ENCODE assay signal across 8 cellular contexts in genomic region chr12:69900720-69901131, GRCh38.
DNase-seq lines count a peak whose midpoint lies in the region; ATAC-seq, FAIRE-seq and TF ChIP-seq lines count a peak whose summit lies in the region.

No MANE protein-coding gene starts in this region.

- no peak overlapping the region for H3K27ac ChIP-seq in liver (ENCODE audit: low read depth in 1 of 2, low read length in 2 of 2)

- peaks cover 0 to 3% (median 1%) of the 10 kb centered on the region in 4 donors for H3K4me1 ChIP-seq in liver (ENCODE audit: control insufficient read depth in 4 of 4, insufficient read depth in 4 of 4, low read length in 3 of 4)

- WGBS in liver, result 1% methylated on average over 4 of the region's 4 CpGs

- no peaks in the 10 kb centered on the region for H3K9me3 ChIP-seq in liver (ENCODE audit: control insufficient read depth in 4 of 4, low read length in 3 of 4)

- TF ChIP-seq RAD21 in liver (IDR thresholded peaks at IDR 0.05), result peak; percentile 95 to 97

- in situ Hi-C loops in ACHN (cut with HindIII; ENCODE audit: low pct_ligation_motif_present, low pct_unique_long_range_greater_than_20kb, low sequenced_read_pairs), result no loop called here

- peak; percentile 63 for TF ChIP-seq CTCF in WI38 (IDR thresholded peaks at IDR 0.05; ENCODE audit: low read depth, low read length)
- peak; percentile 89 for TF ChIP-seq CTCF in liver (IDR thresholded peaks at IDR 0.05; ENCODE audit: low read depth, low read length, missing input control)

- FAIRE-seq in GM18507 (lab: Jason Lieb, UNC), result peak; percentile 77

- no peak overlapping the region for H3K9ac ChIP-seq in liver (ENCODE audit: low read depth in 1 of 2, low read length in 2 of 2)

- H3K4me3 ChIP-seq in WI38 (ENCODE audit: low read depth, low read length), result no peak overlapping the region
- no peak overlapping the region for H3K4me3 ChIP-seq in liver (ENCODE audit: low read depth in 1 of 3, low read length in 3 of 3)

- ATAC-seq in HG03103 (IDR thresholded peaks at IDR 0.05; ENCODE audit: low read depth, unreplicated experiment), result peak; percentile 65

- no peaks in the 10 kb centered on the region for H3K27me3 ChIP-seq in liver (ENCODE audit: control insufficient read depth in 4 of 4, insufficient read depth in 4 of 4, low read length in 3 of 4)

- peak; percentile 80 for DNase-seq in ACHN
- peak; percentile 9 for DNase-seq in GM18507 (ENCODE audit: extremely low spot score, insufficient read length, low read depth)
- DNase-seq in NCI-H2171 treated with DMSO at 0.1 percent for 48 hours (lab: John Stamatoyannopoulos, UW), result peak; percentile 88
- DNase-seq in central memory CD4-positive, alpha-beta T cell, result peak; percentile 34
- peak; percentile 24 to 46 (median 42) for DNase-seq in stimulated activated CD4-positive, alpha-beta T cell treated with anti-CD3 and anti-CD28 coated beads, TNF-alpha, amount 100 ng/mL, for 48 hours (ENCODE audit: low read depth in 3 of 3)

- H3K36me3 ChIP-seq in liver (ENCODE audit: control insufficient read depth in 4 of 4, insufficient read depth in 3 of 4, low read depth in 1 of 4, low read length in 3 of 4), result no peaks in the 10 kb centered on the region

TF ChIP-seq in liver, 16 proteins besides CTCF, POLR2A, EP300 and RAD21:
- TF ChIP-seq TAF1 (conservative IDR thresholded peaks at IDR 0.05) (no peak), EGR1 (IDR thresholded peaks at IDR 0.05; ENCODE audit: low read depth in 2 of 2) (no peak), FOXA1 (IDR thresholded peaks at IDR 0.05) (no peak), FOXA2 (IDR thresholded peaks at IDR 0.05) (no peak), HNF4A (conservative IDR thresholded peaks at IDR 0.05) (no peak), GABPA (IDR thresholded peaks at IDR 0.05 in 1 of 2, conservative IDR thresholded peaks at IDR 0.05 in 1 of 2) (no peak), ATF3 (IDR thresholded peaks at IDR 0.05) (no peak), HNF4G (IDR thresholded peaks at IDR 0.05) (no peak)

Comparison
In these comparisons a context has a peak if more than half of its experiments do, and no peak if none do; other contexts are left out.
1. DNase-seq: peak in every context shown above with its lines; median percentile 88 in NCI-H2171 treated with DMSO at 0.1 percent for 48 hours; 80 in ACHN; 42 in stimulated activated CD4-positive, alpha-beta T cell treated with anti-CD3 and anti-CD28 coated beads, TNF-alpha, amount 100 ng/mL, for 48 hours; 34 in central memory CD4-positive, alpha-beta T cell; 9 in GM18507.